Comparison of ENCODE assay signal across 14 cellular contexts in the genomic region with DNA sequence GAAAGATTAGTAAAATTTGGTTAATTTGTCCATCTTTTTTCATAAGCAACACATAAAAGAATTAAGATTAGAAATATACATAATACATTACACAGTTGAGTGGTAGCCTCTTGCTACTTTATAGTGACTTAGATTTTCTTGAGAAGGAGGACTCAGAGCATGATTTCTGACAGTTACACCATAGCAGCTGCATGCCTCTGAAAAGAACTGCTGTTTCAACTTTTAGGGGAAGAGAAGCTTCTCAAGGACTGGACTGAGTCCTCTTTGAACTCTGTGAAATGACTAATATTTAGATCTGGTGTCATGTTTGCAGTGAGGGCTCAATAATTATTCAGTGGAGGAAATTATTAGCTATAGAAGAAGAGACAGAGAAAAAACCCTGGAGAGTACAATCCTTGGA.
DNase-seq lines count a peak whose midpoint lies in the region; TF ChIP-seq lines count a peak whose summit lies in the region.
"Had no signal": no experiment of that assay in that cellular context is flagged by ENCODE, and none has a peak within 500 bp of the region (broad histone marks: within the 10 kb centered on the region; RNA-seq: fewer than 3 reads in every experiment).

No MANE protein-coding gene starts in this region.

- H3K14ac ChIP-seq in mesenchymal stem cell (ENCODE audit: low read length in 2 of 2) (no peak overlapping the region), trophoblast cell (ENCODE audit: low read length) (no peak overlapping the region)

- no peak overlapping the region for H2AK5ac ChIP-seq in mesenchymal stem cell (ENCODE audit: low read length, severe bottlenecking)
- no peak overlapping the region for H2AK5ac ChIP-seq in trophoblast cell (ENCODE audit: low read length)

- no peak overlapping the region for H3K27ac ChIP-seq in mesenchymal stem cell (ENCODE audit: low read length, poor library complexity, severe bottlenecking)
- no peak overlapping the region for H3K27ac ChIP-seq in trophoblast cell (ENCODE audit: low read depth, low read length)
- H3K27ac ChIP-seq: A549, C4-2B had no signal

- TF ChIP-seq CTCF in choroid plexus epithelial cell (conservative IDR thresholded peaks at IDR 0.05; ENCODE audit: low read depth, low read length), result no peak

- no peak overlapping the region for H2BK120ac ChIP-seq in mesenchymal stem cell (ENCODE audit: low read depth, low read length)
- H2BK120ac ChIP-seq in trophoblast cell (ENCODE audit: insufficient read depth, low read length, poor library complexity), result no peak overlapping the region

- H3K4ac ChIP-seq in mesenchymal stem cell (ENCODE audit: low read depth in 1 of 2, low read length in 2 of 2), result no peak overlapping the region
- H3K4ac ChIP-seq in trophoblast cell (ENCODE audit: low read depth, low read length), result no peak overlapping the region

- H3K9me3 ChIP-seq in mesenchymal stem cell (ENCODE audit: control insufficient read depth, low read length), result no peaks in the 10 kb centered on the region
- no peaks in the 10 kb centered on the region for H3K9me3 ChIP-seq in trophoblast cell (ENCODE audit: insufficient read depth, low read depth, low read length)
- H3K9me3 ChIP-seq: A549, BE2C had no signal

- H2AFZ ChIP-seq in mesenchymal stem cell (ENCODE audit: low read depth, low read length) (no peak overlapping the region), trophoblast cell (ENCODE audit: insufficient read depth, low read length, poor library complexity) (no peak overlapping the region)

- no peaks in the 10 kb centered on the region for H3K36me3 ChIP-seq in mesenchymal stem cell (ENCODE audit: control insufficient read depth in 1 of 2, insufficient read depth in 2 of 2, low read depth in 1 of 2, low read length in 2 of 2)
- H3K36me3 ChIP-seq in trophoblast cell (ENCODE audit: control insufficient read depth in 1 of 2, insufficient read depth in 2 of 2, low read length in 2 of 2), result no peaks in the 10 kb centered on the region
- H3K36me3 ChIP-seq: BE2C had no signal

- no peaks in the 10 kb centered on the region for H3K79me2 ChIP-seq in trophoblast cell (ENCODE audit: control insufficient read depth, insufficient read depth, low read length, poor library complexity)

- H3K4me3 ChIP-seq in choroid plexus epithelial cell (ENCODE audit: low read depth, low read length), result no peak overlapping the region
- no peak overlapping the region for H3K4me3 ChIP-seq in mesenchymal stem cell (ENCODE audit: insufficient read depth in 1 of 2, low read depth in 1 of 2, low read length in 2 of 2)
- no peak overlapping the region for H3K4me3 ChIP-seq in trophoblast cell (ENCODE audit: low read depth, low read length)
- H3K4me3 ChIP-seq: A549 had no signal

- H3K4me2 ChIP-seq in mesenchymal stem cell (ENCODE audit: low read length, poor library complexity, severe bottlenecking) (no peak overlapping the region), trophoblast cell (ENCODE audit: low read length) (no peak overlapping the region)
- H3K4me2 ChIP-seq: A549 had no signal

- DNase-seq in LHCN-M2 (ENCODE audit: low read depth) (peak; percentile 63), choroid plexus epithelial cell (ENCODE audit: low read depth) (peak; percentile 44), mesenchymal stem cell (no peak), T-helper 1 cell (no peak), trophoblast cell (no peak), GOT3 (lab: John Stamatoyannopoulos, UW) (no peak), NCI-H2227 treated with DMSO at 0.1 percent for 48 hours (lab: John Stamatoyannopoulos, UW) (no peak)
- DNase-seq: BE2C; CD4-positive, alpha-beta memory T cell; DMS79; EL; HCEC 1CT had no signal

- no peak overlapping the region for H3K23ac ChIP-seq in mesenchymal stem cell (ENCODE audit: low read length in 2 of 2)
- H3K23ac ChIP-seq in trophoblast cell (ENCODE audit: low read length), result no peak overlapping the region

- peaks cover 2% of the 10 kb centered on the region for H3K79me1 ChIP-seq in mesenchymal stem cell (replicated peaks; ENCODE audit: low read length, poor library complexity, severe bottlenecking)
- no peaks in the 10 kb centered on the region for H3K79me1 ChIP-seq in trophoblast cell (ENCODE audit: low read length)

- H2BK12ac ChIP-seq in mesenchymal stem cell (ENCODE audit: low read length in 2 of 2), result no peak overlapping the region
- H2BK12ac ChIP-seq in trophoblast cell (ENCODE audit: low read length), result no peak overlapping the region

- H2BK5ac ChIP-seq in mesenchymal stem cell (ENCODE audit: low read depth, low read length, poor library complexity, severe bottlenecking) (no peak overlapping the region), trophoblast cell (ENCODE audit: low read depth, low read length, poor library complexity) (no peak overlapping the region)

- H4K8ac ChIP-seq in mesenchymal stem cell (ENCODE audit: low read length) (no peak overlapping the region), trophoblast cell (ENCODE audit: low read depth, low read length) (no peak overlapping the region)

- H3K18ac ChIP-seq in mesenchymal stem cell (ENCODE audit: low read depth in 1 of 2, low read length in 2 of 2) (no peak overlapping the region), trophoblast cell (ENCODE audit: low read length) (no peak overlapping the region)

- H3K27me3 ChIP-seq in mesenchymal stem cell (ENCODE audit: control insufficient read depth in 1 of 2, insufficient read depth in 1 of 2, low read length in 2 of 2), result no peaks in the 10 kb centered on the region
- H3K27me3 ChIP-seq in trophoblast cell (ENCODE audit: insufficient read depth, low read length), result no peaks in the 10 kb centered on the region
- H3K27me3 ChIP-seq: BE2C had no signal

- no peak overlapping the region for H4K12ac ChIP-seq in trophoblast cell (ENCODE audit: low read depth, low read length)

- H4K91ac ChIP-seq in mesenchymal stem cell (ENCODE audit: low read length) (no peak overlapping the region), trophoblast cell (ENCODE audit: low read depth, low read length) (no peak overlapping the region)

- H2BK15ac ChIP-seq in mesenchymal stem cell (ENCODE audit: low read depth, poor library complexity, severe bottlenecking), result no peak overlapping the region

- H3K9ac ChIP-seq in mesenchymal stem cell (ENCODE audit: low read length) (peak overlapping the region; percentile 17), trophoblast cell (ENCODE audit: low read length) (no peak overlapping the region)

- H3K4me1 ChIP-seq in mesenchymal stem cell (ENCODE audit: control insufficient read depth, insufficient read depth, low read depth, low read length), result peaks cover 3% of the 10 kb centered on the region
- no peaks in the 10 kb centered on the region for H3K4me1 ChIP-seq in trophoblast cell (ENCODE audit: control insufficient read depth in 1 of 2, insufficient read depth in 2 of 2, low read length in 2 of 2)
- H3K4me1 ChIP-seq: A549 had no signal

Comparison
In these comparisons a context has a peak if more than half of its experiments do, and no peak if none do; other contexts are left out.
1. DNase-seq: peak in LHCN-M2 (single experiment) and choroid plexus epithelial cell (single experiment); none in mesenchymal stem cell (single experiment), T-helper 1 cell (0 of 5), trophoblast cell (0 of 2), GOT3 (single experiment) and NCI-H2227 treated with DMSO at 0.1 percent for 48 hours (single experiment).